ENCODE assay signal across 10 cellular contexts in the genomic region with DNA sequence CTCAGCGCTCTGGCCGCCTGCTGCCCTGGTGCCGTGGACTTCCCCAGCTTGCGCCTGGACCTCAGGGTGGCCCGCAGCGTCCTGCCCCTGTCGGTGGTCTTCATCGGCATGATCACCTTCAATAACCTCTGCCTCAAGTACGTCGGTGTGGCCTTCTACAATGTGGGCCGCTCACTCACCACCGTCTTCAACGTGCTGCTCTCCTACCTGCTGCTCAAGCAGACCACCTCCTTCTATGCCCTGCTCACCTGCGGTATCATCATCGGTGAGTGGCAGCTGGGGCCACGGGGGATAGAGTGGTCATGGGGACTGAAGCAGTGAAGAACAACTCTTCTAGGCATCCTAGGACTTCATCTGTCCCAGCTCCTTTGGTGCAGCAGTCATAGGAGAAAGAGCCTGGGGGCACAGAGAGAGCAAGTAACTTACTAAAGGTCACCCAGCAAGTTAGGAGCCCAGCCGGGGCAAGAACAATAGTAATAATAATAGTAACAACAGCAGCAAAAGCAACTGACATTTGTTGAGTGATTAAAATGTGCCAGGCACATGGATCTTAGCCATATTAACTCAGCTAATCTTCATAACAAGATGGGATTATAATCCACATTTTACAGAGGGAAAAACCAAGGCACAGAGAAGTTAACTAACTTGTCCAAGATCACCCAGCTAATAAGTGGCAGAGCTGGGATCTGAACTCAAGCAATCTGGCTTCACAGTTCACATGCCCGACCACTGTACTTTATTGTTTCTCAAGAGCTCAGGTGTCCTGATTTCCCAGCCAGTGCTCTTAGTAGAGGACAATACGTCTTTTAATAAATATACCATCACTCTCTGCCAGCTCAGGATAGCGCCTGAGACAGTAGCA. TPM values are rescaled to one million over a fixed set of nuclear protein-coding genes. Genes with fewer than 3 reads are reported as not detected.
A peak's percentile ranks its signal among the peaks of the same experiment; 100 is the strongest.
DNase-seq lines count a peak whose midpoint lies in the region; ATAC-seq and TF ChIP-seq lines count a peak whose summit lies in the region.
"Had no signal": no experiment of that assay in that cellular context is flagged by ENCODE, and none has a peak within 500 bp of the region (broad histone marks: within the 10 kb centered on the region; RNA-seq: fewer than 3 reads in every experiment).

No MANE protein-coding gene starts in this region.

- intact Hi-C loops in cardiac septum (cut with DNase I) = no loop called here
- intact Hi-C loops in Right ventricle myocardium inferior (cut with DNase I) = no loop called here
- intact Hi-C loops in body of pancreas (cut with DNase I) = no loop called here
- intact Hi-C loops in uterus (cut with DNase I; ENCODE audit: low total_unique reads) = no loop called here
- intact Hi-C loops in posterior cingulate gyrus (cut with DNase I) = loop anchor here (5.0 kb wide), 1 partner anchor 41 kb away; the partner anchor contains the start of gene CRY2

- ATAC-seq in Right ventricle myocardium inferior (no peak), body of pancreas (no peak), memory B cell (ENCODE audit: low read depth) (no peak), left lobe of liver (no peak), HG02870 (IDR thresholded peaks at IDR 0.05; ENCODE audit: unreplicated experiment) (no peak)

- H3K4me1 Mint-ChIP-seq in memory B cell = peaks cover 36% of the 10 kb centered on the region

- no peak for TF ChIP-seq CTCF in body of pancreas (IDR thresholded peaks at IDR 0.05)
- TF ChIP-seq CTCF in uterus (IDR thresholded peaks at IDR 0.05) = no peak

- peaks cover 0 to 8% of the 10 kb centered on the region in 2 donors for H3K36me3 ChIP-seq in body of pancreas (replicated peaks in 1 of 2; ENCODE audit: insufficient read depth in 1 of 2, low read depth in 2 of 2)
- H3K36me3 ChIP-seq in uterus = no peaks in the 10 kb centered on the region

- peak overlapping the region; percentile 99 for H3K4me3 Mint-ChIP-seq in memory B cell

- H3K4me1 ChIP-seq in body of pancreas (peaks cover 40% of the 10 kb centered on the region), uterus (peaks cover 0 to 18% of the 10 kb centered on the region in 2 donors)

- 39 to 43% methylated on average over 16 to 20 of the region's 20 CpGs for WGBS in body of pancreas, 2 donors

- H3K27me3 Mint-ChIP-seq in memory B cell = no peaks in the 10 kb centered on the region

- no peaks in the 10 kb centered on the region for H3K27me3 ChIP-seq in body of pancreas
- H3K27me3 ChIP-seq in uterus = no peaks in the 10 kb centered on the region

- H3K9me3 ChIP-seq in body of pancreas (no peaks in the 10 kb centered on the region), uterus (no peaks in the 10 kb centered on the region)
- H3K9me3 ChIP-seq: mucosa of descending colon had no signal

- DNase-seq in cardiac septum (ENCODE audit: low spot score) (peak; percentile 57), Right ventricle myocardium inferior (ENCODE audit: missing footprints) (no peak), body of pancreas (peak in 1 of 4 donors; percentile 25), memory B cell (ENCODE audit: low spot score in 2 of 2) (no peak), uterus (no peak), left lobe of liver (ENCODE audit: low spot score) (no peak), posterior cingulate gyrus (no peak)
- DNase-seq: DMS79 treated with DMSO at 0.1 percent for 48 hours had no signal

- peak overlapping the region; percentile 96 for H3K27ac Mint-ChIP-seq in memory B cell

- TF ChIP-seq POLR2A in body of pancreas (IDR thresholded peaks at IDR 0.05) = no peak
- no peak for TF ChIP-seq POLR2A in uterus (IDR thresholded peaks at IDR 0.05)

- H3K36me3 Mint-ChIP-seq in memory B cell = peaks cover 6% of the 10 kb centered on the region

- H3K27ac ChIP-seq in body of pancreas (peak overlapping the region in 2 of 4 donors; percentile 86 to 95), uterus (peak overlapping the region in 1 of 2 donors; percentile 91)

- H3K9me3 Mint-ChIP-seq in memory B cell = no peaks in the 10 kb centered on the region

- H3K4me3 ChIP-seq in body of pancreas (peak overlapping the region; percentile 59), uterus (peak overlapping the region; percentile 66 to 84)

RNA-seq across cellular contexts. Expression of gene SLC35C1, which starts 1.4 kb away (rescaled TPM):
- total RNA-seq in cardiac septum (7.5 TPM), Right ventricle myocardium inferior (6.0 TPM), body of pancreas (10 to 100 TPM; 11.2 to 22.7 TPM), uterus (10 to 100 TPM in 1 of 4 donors, 1 to 10 TPM in 2, under 1 TPM in 1; under 0.01 to 12.7 (median 5.2) TPM), left lobe of liver (13.2 TPM)

RNA-seq across cellular contexts. Expression of gene CRY2, which starts 41.0 kb away (rescaled TPM):
- total RNA-seq in cardiac septum = 49.6 TPM
- 69.8 TPM for total RNA-seq in Right ventricle myocardium inferior
- 10 to 100 TPM; 24.6 to 65.9 TPM for total RNA-seq in body of pancreas
- 10 to 100 TPM; 22.1 to 91.8 (median 61.0) TPM for total RNA-seq in uterus
- 52.9 TPM for total RNA-seq in left lobe of liver
